ENCODE assay signal across 8 cellular contexts in the genomic region with DNA sequence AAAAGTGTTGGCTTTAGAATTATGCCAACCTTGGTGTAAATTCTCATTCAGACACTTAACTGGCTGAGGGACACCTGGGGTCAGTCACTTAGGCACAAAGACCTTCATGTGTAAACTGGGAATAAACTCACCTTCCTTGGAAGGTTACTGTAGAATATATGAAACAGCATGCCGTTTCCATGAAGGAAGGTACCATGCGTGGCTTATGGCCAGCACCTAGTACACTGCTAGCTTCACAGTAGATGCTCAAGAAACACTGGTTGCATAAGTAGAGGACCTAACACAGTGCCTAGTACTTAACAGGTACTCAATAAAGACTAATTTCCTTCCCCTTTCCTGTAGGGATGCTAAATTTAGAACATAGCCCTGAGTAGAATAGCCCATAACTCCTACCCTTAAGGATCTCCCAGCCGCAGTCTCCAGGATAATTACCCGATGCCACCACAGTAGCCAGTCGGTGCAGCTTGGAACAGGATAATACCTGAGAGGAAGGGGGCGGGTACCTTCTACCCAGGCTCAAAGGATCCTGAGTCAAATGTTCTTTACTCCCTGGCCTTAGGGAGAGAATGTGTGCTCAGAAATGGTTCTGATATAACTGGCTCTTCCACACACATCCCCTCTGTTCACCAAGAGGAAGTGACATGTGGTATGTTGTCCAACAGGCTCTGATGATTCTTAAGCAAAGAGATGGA. TPM values are rescaled to one million over a fixed set of nuclear protein-coding genes. Genes with fewer than 3 reads are reported as not detected.
DNase-seq lines count a peak whose midpoint lies in the region; ATAC-seq and TF ChIP-seq lines count a peak whose summit lies in the region.

No MANE protein-coding gene starts in this region.

- H3K4me1 ChIP-seq in ACC112 (ENCODE audit: control insufficient read depth, insufficient read depth, low read length, unreplicated experiment), result peaks cover 56% of the 10 kb centered on the region
- peaks cover 28% of the 10 kb centered on the region for H3K4me1 ChIP-seq in IMR-90 (ENCODE audit: control insufficient read depth, insufficient read depth, low read length)
- H3K4me1 ChIP-seq in body of pancreas, result peaks cover 75% of the 10 kb centered on the region
- peaks cover 44% of the 10 kb centered on the region for H3K4me1 ChIP-seq in mucosa of descending colon (ENCODE audit: low read depth)

- peak overlapping the region; percentile 16 to 85; a peak in 3 of 4 replicates for H4K8ac ChIP-seq in IMR-90 (ENCODE audit: low read depth in 2 of 2, low read length in 2 of 2)

- H2BK15ac ChIP-seq in IMR-90 (ENCODE audit: low read depth, low read length), result peak overlapping the region; percentile 90

- no peak overlapping the region for H3K18ac ChIP-seq in IMR-90 (ENCODE audit: low read depth, low read length)

- peak overlapping the region; percentile 98 for H3K14ac ChIP-seq in IMR-90 (replicated peaks; ENCODE audit: low read depth, low read length)

- H3K4me3 ChIP-seq in ACC112 (ENCODE audit: low read depth, low read length) (peak overlapping the region; percentile 93), IMR-90 (ENCODE audit: insufficient read depth, low read depth, low read length) (no peak overlapping the region), body of pancreas (no peak overlapping the region), mucosa of descending colon (no peak overlapping the region)

- H3K27ac ChIP-seq in ACC112 (ENCODE audit: low read depth, low read length), result peak overlapping the region; percentile 88
- no peak overlapping the region for H3K27ac ChIP-seq in IMR-90 (ENCODE audit: insufficient read depth, low read length)
- peak overlapping the region; percentile 94 to 98 (median 96) for H3K27ac ChIP-seq in body of pancreas

- peak overlapping the region; percentile 97 for H2AK5ac ChIP-seq in IMR-90 (ENCODE audit: low read depth, low read length)

- H2BK20ac ChIP-seq in IMR-90 (ENCODE audit: low read depth, low read length), result peak overlapping the region; percentile 83; the same call in 1 of the 2 replicates

- H3K9ac ChIP-seq in IMR-90 (ENCODE audit: low read depth, low read length), result no peak overlapping the region

- POLR2A ChIA-PET in IMR-90 (lab: Charles Lee; ENCODE audit: unreplicated experiment), result interaction anchor here (0.5 to 1.2 kb wide), 2 partner anchors 8 to 44 kb away, joined by 3 read pairs; no protein-coding TSS in a partner anchor

- H3K9me3 ChIP-seq in IMR-90 (ENCODE audit: control insufficient read depth, insufficient read depth, low read length) (no peaks in the 10 kb centered on the region), body of pancreas (no peaks in the 10 kb centered on the region), mucosa of descending colon (no peaks in the 10 kb centered on the region)

- intact Hi-C loops in IMR-90 (cut with micrococcal nuclease) (no loop called here), body of pancreas (cut with DNase I) (no loop called here), mucosa of descending colon (cut with DNase I, micrococcal nuclease) (no loop called here)

- WGBS in IMR-90 (ENCODE audit: extremely low coverage in 2 of 2, insufficient read length in 1 of 2), 2 experiments, result no CpG with 5 or more reads among the region's 6 CpGs
- 51 to 64% methylated on average over 6 of the region's 6 CpGs for WGBS in body of pancreas, 2 donors

- peak overlapping the region; percentile 90 for H2BK120ac ChIP-seq in IMR-90 (ENCODE audit: low read depth, low read length)

- peak overlapping the region; percentile 100 for H3K4ac ChIP-seq in IMR-90 (ENCODE audit: low read depth, low read length)

- no peaks in the 10 kb centered on the region; the same call in 1 of the 2 replicates for H4K20me1 ChIP-seq in IMR-90 (ENCODE audit: insufficient read depth, low read length)

- peaks cover 24% of the 10 kb centered on the region for H3K9me1 ChIP-seq in IMR-90 (ENCODE audit: insufficient read depth, low read length)

- in situ Hi-C loops in IMR-90 (cut with MboI; ENCODE audit: low sequenced_read_pairs), result no loop called here

- H3K79me2 ChIP-seq in ACC112 (ENCODE audit: control insufficient read depth, insufficient read depth, low read length, unreplicated experiment), result peaks cover 90% of the 10 kb centered on the region

- TF ChIP-seq CTCF in IMR-90 (conservative IDR thresholded peaks at IDR 0.05; ENCODE audit: low read depth, low read length) (no peak), body of pancreas (IDR thresholded peaks at IDR 0.05) (no peak), mucosa of descending colon (IDR thresholded peaks at IDR 0.05) (no peak)

- H3K79me1 ChIP-seq in IMR-90 (ENCODE audit: low read depth in 1 of 2, low read length in 2 of 2), result peaks cover 22 to 74% of the 10 kb centered on the region in 2 experiments

- no TSS peak for BruUV-seq in IMR-90 (replicated peaks; lab: Mats Ljungman, UMichigan)

- no peak for TF ChIP-seq RAD21 in IMR-90 (IDR thresholded peaks at IDR 0.05; ENCODE audit: low read length)

- H4K91ac ChIP-seq in IMR-90 (ENCODE audit: insufficient read depth, low read depth, low read length), result peak overlapping the region; percentile 100; the same call in 1 of the 2 replicates

- H2BK5ac ChIP-seq in IMR-90 (ENCODE audit: low read depth, low read length, poor library complexity, severe bottlenecking), result peak overlapping the region; percentile 82

- dilution Hi-C loops in IMR-90 (cut with HindIII; ENCODE audit: low sequenced_read_pairs, unreplicated experiment), result no loop called here

- CTCF ChIA-PET in IMR-90 (lab: Yijun Ruan, JAX), result interaction anchor here (1.2 kb wide), 1 partner anchor 146 kb away, joined by 3 read pairs; no protein-coding TSS in a partner anchor

- no peaks in the 10 kb centered on the region for H3K27me3 ChIP-seq in ACC112 (ENCODE audit: insufficient read depth, low read length)
- H3K27me3 ChIP-seq in IMR-90 (ENCODE audit: control insufficient read depth, insufficient read depth, low read length), result no peaks in the 10 kb centered on the region
- H3K27me3 ChIP-seq in body of pancreas, result no peaks in the 10 kb centered on the region

- peak overlapping the region; percentile 84; the same call in 1 of the 2 replicates for H3K56ac ChIP-seq in IMR-90 (ENCODE audit: extremely low read depth, insufficient read depth, low read length)

- H3K4me2 ChIP-seq in IMR-90 (ENCODE audit: low read depth, low read length), result peak overlapping the region; percentile 69

- peaks cover 63% of the 10 kb centered on the region for H3K36me3 ChIP-seq in ACC112 (ENCODE audit: insufficient read depth, low read length)
- peaks cover 30% of the 10 kb centered on the region for H3K36me3 ChIP-seq in IMR-90 (ENCODE audit: control insufficient read depth, insufficient read depth, low read length)
- H3K36me3 ChIP-seq in body of pancreas (replicated peaks in 1 of 2; ENCODE audit: insufficient read depth in 1 of 2, low read depth in 2 of 2), result no peaks in the 10 kb centered on the region
- H3K36me3 ChIP-seq in mucosa of descending colon (ENCODE audit: low read depth), result no peaks in the 10 kb centered on the region

- H2AFZ ChIP-seq in ACC112 (ENCODE audit: low read length, unreplicated experiment), result no peak overlapping the region
- H2AFZ ChIP-seq in IMR-90 (replicated peaks; ENCODE audit: low read length, poor library complexity), result no peak overlapping the region

- peak overlapping the region; percentile 99 for H2AK9ac ChIP-seq in IMR-90 (replicated peaks; ENCODE audit: low read depth, low read length, poor library complexity)

- no peak overlapping the region for H4K5ac ChIP-seq in IMR-90 (ENCODE audit: low read depth, low read length)

- TF ChIP-seq POLR2A in IMR-90 (IDR thresholded peaks at IDR 0.05; ENCODE audit: low read depth, low read length) (no peak), body of pancreas (IDR thresholded peaks at IDR 0.05) (peak in 2 of 3 donors; percentile 45 to 59)

- DNase-seq in IMR-90 (no peak), body of pancreas (peak in 1 of 4 donors; percentile 52), mucosa of descending colon (no peak), SHP77 (lab: John Stamatoyannopoulos, UW) (no peak), cerebellum (ENCODE audit: low spot score) (no peak), nucleus accumbens (lab: John Stamatoyannopoulos, UW) (no peak)

- H3K23ac ChIP-seq in IMR-90 (ENCODE audit: low read depth, low read length), result peak overlapping the region; percentile 96

- ATAC-seq in IMR-90 (ENCODE audit: low read depth), result no peak
- no peak for ATAC-seq in body of pancreas
- peak; percentile 3 for ATAC-seq in mucosa of descending colon
- ATAC-seq in HG02973 (IDR thresholded peaks at IDR 0.05; ENCODE audit: unreplicated experiment), result no peak

TF ChIP-seq in IMR-90, 13 proteins besides CTCF, POLR2A, EP300 and RAD21 (continues in another document):
- TF ChIP-seq, protein P1, sequence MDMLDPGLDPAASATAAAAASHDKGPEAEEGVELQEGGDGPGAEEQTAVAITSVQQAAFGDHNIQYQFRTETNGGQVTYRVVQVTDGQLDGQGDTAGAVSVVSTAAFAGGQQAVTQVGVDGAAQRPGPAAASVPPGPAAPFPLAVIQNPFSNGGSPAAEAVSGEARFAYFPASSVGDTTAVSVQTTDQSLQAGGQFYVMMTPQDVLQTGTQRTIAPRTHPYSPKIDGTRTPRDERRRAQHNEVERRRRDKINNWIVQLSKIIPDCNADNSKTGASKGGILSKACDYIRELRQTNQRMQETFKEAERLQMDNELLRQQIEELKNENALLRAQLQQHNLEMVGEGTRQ (IDR thresholded peaks at IDR 0.05; ENCODE audit: low read depth, low read length), result no peak
- TF ChIP-seq RCOR1 (IDR thresholded peaks at IDR 0.05; ENCODE audit: insufficient replicate concordance, low read length), result no peak
- TF ChIP-seq RFX5 (IDR thresholded peaks at IDR 0.05; ENCODE audit: low read depth, low read length), result no peak
- TF ChIP-seq MXI1 (IDR thresholded peaks at IDR 0.05; ENCODE audit: borderline replicate concordance, low read depth, low read length), result no peak
- no peak for TF ChIP-seq BHLHE40 (IDR thresholded peaks at IDR 0.05; ENCODE audit: low read depth, low read length)
- no peak for TF ChIP-seq SMC3 (IDR thresholded peaks at IDR 0.05; ENCODE audit: low read depth, low read length)
- TF ChIP-seq CHD1 (IDR thresholded peaks at IDR 0.05; ENCODE audit: low read depth, low read length), result no peak
- no peak for TF ChIP-seq CEBPB (IDR thresholded peaks at IDR 0.05; ENCODE audit: low read depth, low read length)
- no peak for TF ChIP-seq FOS (IDR thresholded peaks at IDR 0.05; ENCODE audit: low read depth, low read length)

RNA-seq across cellular contexts. Expression of gene BCL2L1, which starts 3.6 kb away (rescaled TPM):
- total RNA-seq in IMR-90 (2012; rRNA removed) (41.9 and 45.5 TPM in 2 replicates), body of pancreas (100 to 1,000 TPM in 1 of 2 donors, 10 to 100 TPM in 1; 96.2 to 103 TPM), mucosa of descending colon (10 to 100 TPM; 76.2 to 90.3 (median 78.1) TPM), cerebellum (30.4 TPM)
- polyA plus RNA-seq in IMR-90 (2012; rRNA removed), result 40.2 and 41.9 TPM in 2 replicates
- polyA plus RNA-seq in IMR-90 (2012; cell fraction: cytosol; rRNA removed), result 44.9 and 47.2 TPM in 2 replicates
- polyA plus RNA-seq in IMR-90 (2012; cell fraction: nucleus; rRNA removed; ENCODE audit: low replicate concordance), result 22.6 and 23.8 TPM in 2 replicates

RNA-seq across cellular contexts. Expression of gene TPX2, which starts 20.0 kb away (rescaled TPM):
- total RNA-seq in IMR-90 (2012; rRNA removed), result 72.2 and 82.2 TPM in 2 replicates
- 27.6 and 28.5 TPM in 2 replicates for polyA plus RNA-seq in IMR-90 (2012; rRNA removed)
- polyA plus RNA-seq in IMR-90 (2012; cell fraction: cytosol; rRNA removed), result 4.8 and 19.2 TPM in 2 replicates
- polyA plus RNA-seq in IMR-90 (2012; cell fraction: nucleus; rRNA removed; ENCODE audit: low replicate concordance), result 3.2 and 12.0 TPM in 2 replicates
- total RNA-seq in body of pancreas, result not detected
- 10 to 100 TPM in 1 of 3 donors, 1 to 10 TPM in 2; 3.0 to 26.6 (median 8.8) TPM for total RNA-seq in mucosa of descending colon
- total RNA-seq in cerebellum, result 15.4 TPM
